ENCODE assay signal across 1 cellular context in genomic region chr6:20235041-20235440, GRCh38.
A peak's percentile ranks its signal among the peaks of the same experiment; 100 is the strongest.
TF ChIP-seq lines count a peak whose summit lies in the region.

No MANE protein-coding gene starts in this region.

TF ChIP-seq in K562, 482 proteins besides CTCF, POLR2A, EP300 and RAD21 (continued from another document):
- no peak for TF ChIP-seq RBM15 (IDR thresholded peaks at IDR 0.05; ENCODE audit: insufficient read depth, low read length)
- no peak for TF ChIP-seq ZNF551 (CRISPR knock-in tag; IDR thresholded peaks at IDR 0.05)
- TF ChIP-seq, protein P1, sequence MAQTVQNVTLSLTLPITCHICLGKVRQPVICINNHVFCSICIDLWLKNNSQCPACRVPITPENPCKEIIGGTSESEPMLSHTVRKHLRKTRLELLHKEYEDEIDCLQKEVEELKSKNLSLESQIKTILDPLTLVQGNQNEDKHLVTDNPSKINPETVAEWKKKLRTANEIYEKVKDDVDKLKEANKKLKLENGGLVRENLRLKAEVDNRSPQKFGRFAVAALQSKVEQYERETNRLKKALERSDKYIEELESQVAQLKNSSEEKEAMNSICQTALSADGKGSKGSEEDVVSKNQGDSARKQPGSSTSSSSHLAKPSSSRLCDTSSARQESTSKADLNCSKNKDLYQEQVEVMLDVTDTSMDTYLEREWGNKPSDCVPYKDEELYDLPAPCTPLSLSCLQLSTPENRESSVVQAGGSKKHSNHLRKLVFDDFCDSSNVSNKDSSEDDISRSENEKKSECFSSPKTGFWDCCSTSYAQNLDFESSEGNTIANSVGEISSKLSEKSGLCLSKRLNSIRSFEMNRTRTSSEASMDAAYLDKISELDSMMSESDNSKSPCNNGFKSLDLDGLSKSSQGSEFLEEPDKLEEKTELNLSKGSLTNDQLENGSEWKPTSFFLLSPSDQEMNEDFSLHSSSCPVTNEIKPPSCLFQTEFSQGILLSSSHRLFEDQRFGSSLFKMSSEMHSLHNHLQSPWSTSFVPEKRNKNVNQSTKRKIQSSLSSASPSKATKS (CRISPR knock-in tag; IDR thresholded peaks at IDR 0.05): no peak
- TF ChIP-seq, protein P2, sequence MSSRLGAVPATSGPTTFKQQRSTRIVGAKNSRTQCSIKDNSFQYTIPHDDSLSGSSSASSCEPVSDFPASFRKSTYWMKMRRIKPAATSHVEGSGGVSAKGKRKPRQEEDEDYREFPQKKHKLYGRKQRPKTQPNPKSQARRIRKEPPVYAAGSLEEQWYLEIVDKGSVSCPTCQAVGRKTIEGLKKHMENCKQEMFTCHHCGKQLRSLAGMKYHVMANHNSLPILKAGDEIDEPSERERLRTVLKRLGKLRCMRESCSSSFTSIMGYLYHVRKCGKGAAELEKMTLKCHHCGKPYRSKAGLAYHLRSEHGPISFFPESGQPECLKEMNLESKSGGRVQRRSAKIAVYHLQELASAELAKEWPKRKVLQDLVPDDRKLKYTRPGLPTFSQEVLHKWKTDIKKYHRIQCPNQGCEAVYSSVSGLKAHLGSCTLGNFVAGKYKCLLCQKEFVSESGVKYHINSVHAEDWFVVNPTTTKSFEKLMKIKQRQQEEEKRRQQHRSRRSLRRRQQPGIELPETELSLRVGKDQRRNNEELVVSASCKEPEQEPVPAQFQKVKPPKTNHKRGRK (tag; IDR thresholded peaks at IDR 0.05): no peak
- peak; percentile 57 for TF ChIP-seq CBFA2T2 (conservative IDR thresholded peaks at IDR 0.05)
- no peak for TF ChIP-seq ARID2 (IDR thresholded peaks at IDR 0.05)
- no peak for TF ChIP-seq POLR2AphosphoS2 (IDR thresholded peaks at IDR 0.05; ENCODE audit: low read length)
- TF ChIP-seq EP400 (IDR thresholded peaks at IDR 0.05): no peak
- no peak for TF ChIP-seq NBN (IDR thresholded peaks at IDR 0.05; ENCODE audit: low read depth)
- TF ChIP-seq, protein P3, sequence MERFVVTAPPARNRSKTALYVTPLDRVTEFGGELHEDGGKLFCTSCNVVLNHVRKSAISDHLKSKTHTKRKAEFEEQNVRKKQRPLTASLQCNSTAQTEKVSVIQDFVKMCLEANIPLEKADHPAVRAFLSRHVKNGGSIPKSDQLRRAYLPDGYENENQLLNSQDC (CRISPR knock-in tag; IDR thresholded peaks at IDR 0.05): no peak
- no peak for TF ChIP-seq ADNP (tag; IDR thresholded peaks at IDR 0.05)
- no peak for TF ChIP-seq KLF13 (tag; IDR thresholded peaks at IDR 0.05; ENCODE audit: borderline replicate concordance, low read depth)
- no peak for TF ChIP-seq CHD4 (IDR thresholded peaks at IDR 0.05; ENCODE audit: insufficient read depth, insufficient replicate concordance, low read depth, low read length, poor library complexity, severe bottlenecking)
- peak; percentile 58 for TF ChIP-seq ARID1B (IDR thresholded peaks at IDR 0.05)
- TF ChIP-seq, protein P4, sequence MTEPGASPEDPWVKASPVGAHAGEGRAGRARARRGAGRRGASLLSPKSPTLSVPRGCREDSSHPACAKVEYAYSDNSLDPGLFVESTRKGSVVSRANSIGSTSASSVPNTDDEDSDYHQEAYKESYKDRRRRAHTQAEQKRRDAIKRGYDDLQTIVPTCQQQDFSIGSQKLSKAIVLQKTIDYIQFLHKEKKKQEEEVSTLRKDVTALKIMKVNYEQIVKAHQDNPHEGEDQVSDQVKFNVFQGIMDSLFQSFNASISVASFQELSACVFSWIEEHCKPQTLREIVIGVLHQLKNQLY (CRISPR knock-in tag; conservative IDR thresholded peaks at IDR 0.05): no peak
